10 cellular contexts compared by ENCODE assay signal in genomic region chr16:2817496-2818277, GRCh38. TPM values are rescaled to one million over a fixed set of nuclear protein-coding genes. Genes with fewer than 3 reads are reported as not detected.
DNase-seq lines count a peak whose midpoint lies in the region; TF ChIP-seq lines count a peak whose summit lies in the region.
"Had no signal": no experiment of that assay in that cellular context is flagged by ENCODE, and none has a peak within 500 bp of the region (broad histone marks: within the 10 kb centered on the region; RNA-seq: fewer than 3 reads in every experiment).

No MANE protein-coding gene starts in this region.

- H3K9me3 Mint-ChIP-seq in CD14-positive monocyte, result no peaks in the 10 kb centered on the region
- H3K9me3 Mint-ChIP-seq: activated T-helper 17 cell treated with anti-CD3 and anti-CD28 coated beads, Interleukin-2, amount 50 U/mL, for 72 hours had no signal

- no peak for TF ChIP-seq CTCF in CD14-positive monocyte (IDR thresholded peaks at IDR 0.05)

- H3K36me3 ChIP-seq in KOPT-K1 (ENCODE audit: insufficient read depth, low read length) (peaks cover 3% of the 10 kb centered on the region; the same call in 1 of the 2 replicates), HAP-1 (replicated peaks) (no peaks in the 10 kb centered on the region)

- DNase-seq in CD14-positive monocyte (ENCODE audit: low spot score) (no peak), islet precursor cell (peak; percentile 43), HAP-1 (ENCODE audit: low spot score in 2 of 2) (no peak), NCI-H510A (lab: John Stamatoyannopoulos, UW) (no peak)
- DNase-seq in effector CD4-positive, alpha-beta T cell, result no peak
- DNase-seq: foreskin keratinocyte, left cardiac atrium had no signal

- H3K9me3 ChIP-seq in KOPT-K1 (ENCODE audit: insufficient read depth, low read length, poor library complexity, severe bottlenecking), result no peaks in the 10 kb centered on the region
- H3K9me3 ChIP-seq in HAP-1, result no peaks in the 10 kb centered on the region

- peak overlapping the region; percentile 51 to 70 for H3K4me3 Mint-ChIP-seq in CD14-positive monocyte
- H3K4me3 Mint-ChIP-seq: activated T-helper 17 cell treated with anti-CD3 and anti-CD28 coated beads, Interleukin-2, amount 50 U/mL, for 72 hours had no signal

- no peaks in the 10 kb centered on the region for H3K4me1 ChIP-seq in HAP-1
- H3K4me1 ChIP-seq: foreskin keratinocyte had no signal

- H3K27ac Mint-ChIP-seq in CD14-positive monocyte, result peak overlapping the region in 1 of 7 donors; percentile 35
- H3K27ac Mint-ChIP-seq: activated T-helper 17 cell treated with anti-CD3 and anti-CD28 coated beads, Interleukin-2, amount 50 U/mL, for 72 hours had no signal

- H3K27me3 ChIP-seq in HAP-1 (ENCODE audit: low read depth), result peaks cover under 1% of the 10 kb centered on the region; the same call in 1 of the 2 replicates

- in situ Hi-C loops in HAP-1 (cut with MboI; ENCODE audit: low sequenced_read_pairs), result no loop called here

- peaks cover 4 to 6% (median 5%) of the 10 kb centered on the region in 3 donors for H3K27me3 Mint-ChIP-seq in CD14-positive monocyte (ENCODE audit: low read depth in 3 of 3)

- intact Hi-C loops in CD14-positive monocyte (cut with micrococcal nuclease), result no loop called here

- H3K4me3 ChIP-seq in HAP-1, result no peak overlapping the region

- peaks cover 8% of the 10 kb centered on the region for H3K4me1 Mint-ChIP-seq in CD14-positive monocyte
- H3K4me1 Mint-ChIP-seq: activated T-helper 17 cell treated with anti-CD3 and anti-CD28 coated beads, Interleukin-2, amount 50 U/mL, for 72 hours had no signal

- H3K36me3 Mint-ChIP-seq in CD14-positive monocyte, result no peaks in the 10 kb centered on the region

- peak overlapping the region; percentile 70 for H3K27ac ChIP-seq in KOPT-K1 (ENCODE audit: low read depth, low read length, poor library complexity, severe bottlenecking)
- H3K27ac ChIP-seq: foreskin keratinocyte, KMS-11 had no signal

RNA-seq across cellular contexts. Expression of gene PRSS21, which starts 0.7 kb away (rescaled TPM):
- 1 to 10 TPM; 2.1 to 3.1 TPM for polyA plus RNA-seq in CD14-positive monocyte

RNA-seq across cellular contexts. Expression of gene ZG16B, which starts 12.4 kb away (rescaled TPM):
- polyA plus RNA-seq in CD14-positive monocyte, result 10 to 100 TPM; 11.0 to 12.9 TPM

RNA-seq across cellular contexts. Expression of gene PRSS41, which starts 19.4 kb away (rescaled TPM):
- polyA plus RNA-seq in CD14-positive monocyte, result not detected
- polyA plus RNA-seq: foreskin keratinocyte had no signal

RNA-seq across cellular contexts. Expression of gene PRSS33, which starts 30.3 kb away (rescaled TPM):
- not detected for polyA plus RNA-seq in CD14-positive monocyte
- polyA plus RNA-seq: foreskin keratinocyte had no signal

RNA-seq across cellular contexts. Expression of gene PRSS22, which starts 40.3 kb away (rescaled TPM):
- polyA plus RNA-seq in CD14-positive monocyte, result not detected
